16 cellular contexts compared by ENCODE assay signal in the genomic region with DNA sequence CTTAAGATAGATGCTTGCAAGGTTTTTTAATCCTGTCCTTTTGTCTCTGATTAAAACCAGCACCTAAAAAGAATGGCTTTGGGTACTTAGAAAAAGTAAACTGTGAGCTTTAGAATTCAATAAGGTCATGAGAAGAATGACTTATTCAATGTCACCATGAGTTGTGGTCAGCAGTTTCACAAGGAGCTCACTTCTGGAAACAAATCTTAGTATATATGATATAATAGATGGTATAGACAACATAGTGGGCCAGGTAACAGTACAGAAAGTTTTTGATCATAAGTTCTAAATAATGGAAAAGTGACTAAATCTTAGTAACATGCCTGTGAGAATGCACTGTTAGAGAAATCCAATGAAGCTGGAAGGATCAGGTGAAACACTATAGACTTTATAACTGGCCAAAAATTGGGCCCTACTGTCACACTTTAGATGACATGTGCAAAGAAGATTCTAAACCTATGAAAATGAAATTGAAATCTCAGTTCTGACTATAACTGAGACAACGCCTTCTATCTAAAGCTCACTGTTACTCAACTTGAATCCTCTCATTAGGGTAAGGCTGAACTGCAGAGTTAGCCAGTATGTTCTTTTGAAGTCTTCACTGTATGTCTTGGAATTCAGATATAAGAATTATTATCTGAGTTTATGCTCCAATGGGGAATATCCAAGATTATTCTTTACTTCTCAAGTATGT.
DNase-seq lines count a peak whose midpoint lies in the region; ATAC-seq and TF ChIP-seq lines count a peak whose summit lies in the region.
"Had no signal": no experiment of that assay in that cellular context is flagged by ENCODE, and none has a peak within 500 bp of the region (broad histone marks: within the 10 kb centered on the region; RNA-seq: fewer than 3 reads in every experiment).

No MANE protein-coding gene starts in this region.

- in situ Hi-C loops in brain microvascular endothelial cell (cut with HindIII; ENCODE audit: low pct_ligation_motif_present, low sequenced_read_pairs) = no loop called here

- ATAC-seq in GM18499 (IDR thresholded peaks at IDR 0.05; ENCODE audit: insufficient read depth, unreplicated experiment) (peak; percentile 49), GM19395 (IDR thresholded peaks at IDR 0.05; ENCODE audit: unreplicated experiment) (peak; percentile 87), HG02759 (IDR thresholded peaks at IDR 0.05; ENCODE audit: unreplicated experiment) (peak; percentile 71), HG03565 (IDR thresholded peaks at IDR 0.05; ENCODE audit: unreplicated experiment) (peak; percentile 87), GM18520 (IDR thresholded peaks at IDR 0.05; ENCODE audit: unreplicated experiment) (no peak)

- H3K27ac ChIP-seq in brain microvascular endothelial cell = no peak overlapping the region
- H3K27ac ChIP-seq: colonic mucosa, esophagus squamous epithelium, neural progenitor cell, sigmoid colon had no signal

- no peak overlapping the region for H3K4me3 ChIP-seq in brain microvascular endothelial cell (ENCODE audit: low read depth, low read length)
- H3K4me3 ChIP-seq: colonic mucosa, esophagus squamous epithelium, neural progenitor cell, sigmoid colon had no signal

- DNase-seq in brain microvascular endothelial cell = no peak
- no peak for DNase-seq in middle frontal gyrus (ENCODE audit: extremely low spot score, low spot score)
- DNase-seq: C1 segment of cervical spinal cord, colonic mucosa, EL, esophagus squamous epithelium, NCI-H1417 treated with DMSO at 0.1 percent for 48 hours, NCI-H69, sigmoid colon, T-helper 9 cell had no signal

- peaks cover 5% of the 10 kb centered on the region for H3K36me3 ChIP-seq in brain microvascular endothelial cell (replicated peaks)
- H3K36me3 ChIP-seq: colonic mucosa had no signal

- no peaks in the 10 kb centered on the region for H3K27me3 ChIP-seq in brain microvascular endothelial cell (replicated peaks)
- H3K27me3 ChIP-seq: colonic mucosa, esophagus squamous epithelium, neural progenitor cell, sigmoid colon had no signal

- TF ChIP-seq CTCF in brain microvascular endothelial cell (IDR thresholded peaks at IDR 0.05; ENCODE audit: low read depth, low read length, missing control alignments) = no peak
